ENCODE assay signal across 17 cellular contexts in genomic region chr4:2103843-2104547, GRCh38. TPM values are rescaled to one million over a fixed set of nuclear protein-coding genes. Genes with fewer than 3 reads are reported as not detected.
"Had no signal": no experiment of that assay in that cellular context is flagged by ENCODE, and none has a peak within 500 bp of the region (broad histone marks: within the 10 kb centered on the region; RNA-seq: fewer than 3 reads in every experiment).

No MANE protein-coding gene starts in this region.

- H3K27me3 Mint-ChIP-seq: activated naive CD8-positive, alpha-beta T cell had no signal

- H3K4me3 ChIP-seq: lower lobe of right lung, tibial artery, uterus had no signal

- DNase-seq: activated B cell treated with CpG ODN at 0.5 μM for 24 hours; activated CD4-positive, alpha-beta T cell treated with anti-CD3 and anti-CD28 coated beads, Interleukin-2, amount 50 U/mL, for 1 hour; activated effector memory CD4-positive, alpha-beta T cell treated with Interleukin-2 at 50 U/mL for 16 hours; activated T-cell treated with anti-CD3 and anti-CD28 coated beads, Interleukin-2, amount 50 U/mL, for 1 hour; amygdala; dermis blood vessel endothelial cell; hypothalamus; lower lobe of right lung; midbrain; retina; tibial artery; uterus had no signal

- H3K4me1 ChIP-seq: lower lobe of right lung, parathyroid adenoma, tibial artery, uterus had no signal

- ATAC-seq: lower lobe of right lung had no signal

- H3K4me3 Mint-ChIP-seq: activated B cell treated with CpG ODN at 0.5 μM for 24 hours; activated naive CD8-positive, alpha-beta T cell had no signal

- H3K27ac Mint-ChIP-seq: activated B cell treated with CpG ODN at 0.5 μM for 24 hours; activated naive CD8-positive, alpha-beta T cell had no signal

- H3K27ac ChIP-seq: lower lobe of right lung, parathyroid adenoma, tibial artery, uterus had no signal

- H3K27me3 ChIP-seq: tibial artery, uterus had no signal

- FAIRE-seq: small intestine, TTC549 had no signal

- H3K36me3 ChIP-seq: lower lobe of right lung, uterus had no signal

RNA-seq across cellular contexts. Expression of gene NAT8L, which starts 44.9 kb away (rescaled TPM):
- total RNA-seq: glomerular endothelial cell had no signal
